In genomic region chr7:101537935-101538595, GRCh38 we compare ENCODE assay signal across 2 cellular contexts.
TF ChIP-seq lines count a peak whose summit lies in the region.

No MANE protein-coding gene starts in this region.

TF ChIP-seq in A549, 52 proteins besides CTCF, POLR2A, EP300 and RAD21 (continued from another document):
- TF ChIP-seq REST (IDR thresholded peaks at IDR 0.05) (no peak), HMGXB4 (CRISPR knock-in tag; IDR thresholded peaks at IDR 0.05; ENCODE audit: borderline replicate concordance) (no peak), HOXB5 (CRISPR knock-in tag; IDR thresholded peaks at IDR 0.05) (no peak), CBX8 (IDR thresholded peaks at IDR 0.05) (no peak), ZNF302 (CRISPR knock-in tag; IDR thresholded peaks at IDR 0.05) (no peak), FOXS1 (CRISPR knock-in tag; IDR thresholded peaks at IDR 0.05) (no peak), NFE2L2 (conservative IDR thresholded peaks at IDR 0.05; ENCODE audit: low read length) (no peak), TP53 (CRISPR knock-in tag; IDR thresholded peaks at IDR 0.05) (no peak), HOXA7 (CRISPR knock-in tag; IDR thresholded peaks at IDR 0.05) (no peak), EHMT2 (IDR thresholded peaks at IDR 0.05; ENCODE audit: low read depth) (no peak), PBX3 (IDR thresholded peaks at IDR 0.05) (no peak), FOSB (CRISPR knock-in tag; IDR thresholded peaks at IDR 0.05) (no peak), RCOR1 (IDR thresholded peaks at IDR 0.05; ENCODE audit: low read depth, low read length) (no peak), HES2 (IDR thresholded peaks at IDR 0.05) (no peak)
- TF ChIP-seq, protein P1, sequence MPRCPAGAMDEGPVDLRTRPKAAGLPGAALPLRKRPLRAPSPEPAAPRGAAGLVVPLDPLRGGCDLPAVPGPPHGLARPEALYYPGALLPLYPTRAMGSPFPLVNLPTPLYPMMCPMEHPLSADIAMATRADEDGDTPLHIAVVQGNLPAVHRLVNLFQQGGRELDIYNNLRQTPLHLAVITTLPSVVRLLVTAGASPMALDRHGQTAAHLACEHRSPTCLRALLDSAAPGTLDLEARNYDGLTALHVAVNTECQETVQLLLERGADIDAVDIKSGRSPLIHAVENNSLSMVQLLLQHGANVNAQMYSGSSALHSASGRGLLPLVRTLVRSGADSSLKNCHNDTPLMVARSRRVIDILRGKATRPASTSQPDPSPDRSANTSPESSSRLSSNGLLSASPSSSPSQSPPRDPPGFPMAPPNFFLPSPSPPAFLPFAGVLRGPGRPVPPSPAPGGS (IDR thresholded peaks at IDR 0.05), result no peak

TF ChIP-seq in WTC11, 78 proteins besides CTCF, POLR2A, EP300 and RAD21 (continued from another document):
- no peak for TF ChIP-seq IRF1 (CRISPR knock-in tag; IDR thresholded peaks at IDR 0.05)
- TF ChIP-seq KAT7 (CRISPR knock-in tag; IDR thresholded peaks at IDR 0.05; ENCODE audit: borderline replicate concordance), result no peak
